Comparison of ENCODE assay signal across 1 cellular context in the genomic region with DNA sequence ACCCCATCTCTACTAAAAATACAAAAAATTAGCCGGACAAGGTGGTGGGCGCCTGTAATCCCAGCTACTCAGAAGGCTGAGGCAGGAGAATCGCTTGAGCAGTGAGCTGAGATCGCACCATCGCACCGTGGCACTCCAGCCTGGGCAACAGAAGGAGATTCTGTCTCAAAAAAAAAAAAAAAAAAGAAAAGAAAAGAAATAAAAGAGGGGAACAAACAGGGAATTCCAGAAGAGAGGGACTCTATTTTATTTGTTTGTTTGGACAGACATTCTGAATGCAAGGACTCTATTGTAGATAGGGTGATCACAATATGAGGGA.
A peak's percentile ranks its signal among the peaks of the same experiment; 100 is the strongest.
TF ChIP-seq lines count a peak whose summit lies in the region.

No MANE protein-coding gene starts in this region.

TF ChIP-seq in HepG2, 621 proteins besides CTCF, POLR2A, EP300 and RAD21:
- peak; percentile 38 for TF ChIP-seq PRPF4 (IDR thresholded peaks at IDR 0.05; ENCODE audit: low read depth, low read length, poor library complexity, severe bottlenecking)
